19 cellular contexts compared by ENCODE assay signal in genomic region chr15:42151736-42152135, GRCh38. TPM values are rescaled to one million over a fixed set of nuclear protein-coding genes. Genes with fewer than 3 reads are reported as not detected.
DNase-seq lines count a peak whose midpoint lies in the region; ATAC-seq and TF ChIP-seq lines count a peak whose summit lies in the region.
"Had no signal": no experiment of that assay in that cellular context is flagged by ENCODE, and none has a peak within 500 bp of the region (broad histone marks: within the 10 kb centered on the region; RNA-seq: fewer than 3 reads in every experiment).

No MANE protein-coding gene starts in this region.

- peak; percentile 6 to 51 for ATAC-seq in right cardiac atrium
- ATAC-seq in GM19397 (IDR thresholded peaks at IDR 0.05; ENCODE audit: unreplicated experiment) = no peak
- ATAC-seq: body of pancreas, T-cell had no signal

- intact Hi-C loops in right cardiac atrium (cut with DNase I) = no loop called here

- WGBS in right cardiac atrium = 26% methylated on average over 4 of the region's 4 CpGs

- peak overlapping the region; percentile 31 for H3K27ac ChIP-seq in right cardiac atrium (ENCODE audit: low read length)
- H3K27ac ChIP-seq: vagina had no signal

- peak; percentile 18 for DNase-seq in LHCN-M2 (ENCODE audit: low read depth)
- DNase-seq in cardiac fibroblast (ENCODE audit: low read depth in 2 of 2) = peak; percentile 14 to 15
- peak in 2 of 3 donors; percentile 50 to 74 for DNase-seq in right cardiac atrium
- DNase-seq in renal cortical epithelial cell (ENCODE audit: low read depth) = peak; percentile 11
- no peak for DNase-seq in HK-2 (ENCODE audit: unreplicated experiment)
- DNase-seq in NCI-H774 (lab: John Stamatoyannopoulos, UW) = no peak
- no peak for DNase-seq in T-helper 9 cell
- DNase-seq: activated gamma-delta T cell treated with Interleukin-2 at 50 U/mL for 16 hours; effector CD4-positive, alpha-beta T cell; GOT3; NCI-H526; T-cell had no signal

- TF ChIP-seq CTCF in cardiac fibroblast (IDR thresholded peaks at IDR 0.05; ENCODE audit: low read depth, low read length) = no peak

- H3K27me3 ChIP-seq in right cardiac atrium (ENCODE audit: control insufficient read depth, insufficient read depth) = no peaks in the 10 kb centered on the region
- H3K27me3 ChIP-seq: body of pancreas, vagina had no signal

- no peaks in the 10 kb centered on the region for H3K9me3 ChIP-seq in right cardiac atrium (ENCODE audit: control insufficient read depth, low read length)
- H3K9me3 ChIP-seq: body of pancreas, vagina had no signal

- no peak overlapping the region for H3K4me3 ChIP-seq in cardiac fibroblast (replicated peaks in 1 of 2; ENCODE audit: low read depth in 2 of 2, low read length in 2 of 2)
- H3K4me3 ChIP-seq in right cardiac atrium (ENCODE audit: low read length) = no peak overlapping the region
- H3K4me3 ChIP-seq: body of pancreas, vagina had no signal

- peaks cover 6% of the 10 kb centered on the region for H3K4me1 ChIP-seq in right cardiac atrium (ENCODE audit: control insufficient read depth, insufficient read depth, low read length)

RNA-seq across cellular contexts. Expression of gene PLA2G4F, which starts 4.7 kb away (rescaled TPM):
- total RNA-seq in LHCN-M2 (2014; rRNA removed) (not detected in 2 replicates), right cardiac atrium (1 to 10 TPM in 2 of 4 donors, under 1 TPM in 1, not detected in 1; 0.54 to 3.0 (median 1.2) TPM), renal cortical epithelial cell (0.20 and 2.1 TPM in 2 replicates)
- polyA plus RNA-seq in LHCN-M2 (2012) = not detected
- polyA plus RNA-seq in right cardiac atrium = 1.1 TPM
- total RNA-seq: activated CD8-positive, alpha-beta memory T cell treated with anti-CD3 and anti-CD28 coated beads for 36 hours; fibroblast of villous mesenchyme; lung microvascular endothelial cell; omental fat pad had no signal

RNA-seq across cellular contexts. Expression of gene VPS39, which starts 56.4 kb away (rescaled TPM):
- total RNA-seq in LHCN-M2 (2014; rRNA removed) (31.1 and 40.4 TPM in 2 replicates), right cardiac atrium (10 to 100 TPM; 45.1 to 53.3 (median 48.3) TPM), renal cortical epithelial cell (26.4 and 62.5 TPM in 2 replicates)
- 27.9 TPM for polyA plus RNA-seq in LHCN-M2 (2012)
- 35.5 TPM for polyA plus RNA-seq in right cardiac atrium

RNA-seq across cellular contexts. Expression of gene PLA2G4D, which starts 57.4 kb away (rescaled TPM):
- not detected in 2 replicates for total RNA-seq in LHCN-M2 (2014; rRNA removed)
- polyA plus RNA-seq in LHCN-M2 (2012) = not detected
- total RNA-seq in right cardiac atrium = not detected
- not detected for polyA plus RNA-seq in right cardiac atrium
- not detected in 2 replicates for total RNA-seq in renal cortical epithelial cell
- total RNA-seq: activated CD8-positive, alpha-beta memory T cell treated with anti-CD3 and anti-CD28 coated beads for 36 hours; body of pancreas; fibroblast of villous mesenchyme; lung microvascular endothelial cell; T-cell had no signal

Comparison
In these comparisons a context has a peak if more than half of its experiments do, and no peak if none do; other contexts are left out.
1. DNase-seq: peak in LHCN-M2 (single experiment), cardiac fibroblast (2 of 2), right cardiac atrium (2 of 3) and renal cortical epithelial cell (single experiment); none in HK-2 (single experiment), NCI-H774 (single experiment) and T-helper 9 cell (single experiment).